29 cellular contexts compared by ENCODE assay signal in genomic region chr20:44817143-44817910, GRCh38. TPM values are rescaled to one million over a fixed set of nuclear protein-coding genes. Genes with fewer than 3 reads are reported as not detected.
"Had no signal": no experiment of that assay in that cellular context is flagged by ENCODE, and none has a peak within 500 bp of the region (broad histone marks: within the 10 kb centered on the region; RNA-seq: fewer than 3 reads in every experiment).

No MANE protein-coding gene starts in this region.

- H3K27me3 ChIP-seq: pancreas had no signal

- H3K4me3 Mint-ChIP-seq: immature natural killer cell; mesothelial cell of epicardium; naive B cell; natural killer cell treated with Interleukin-12 subunit alpha and Interleukin-12 subunit beta and Interleukin-15 and Interleukin-18, amount 100 ng/mL, for 72 hours; stimulated activated effector memory CD8-positive, alpha-beta T cell treated with anti-CD3 and anti-CD28 coated beads, Interleukin-12 subunit alpha, Interleukin-12 subunit beta, amount 100 ng/mL, for 72 hours; stimulated activated naive CD8-positive, alpha-beta T cell treated with anti-CD3 and anti-CD28 coated beads, Interleukin-15, amount 100 ng/mL, for 72 hours; type B pancreatic cell had no signal

- H3K27ac Mint-ChIP-seq: immature natural killer cell; mesothelial cell of epicardium; natural killer cell treated with Interleukin-12 subunit alpha and Interleukin-12 subunit beta and Interleukin-15 and Interleukin-18, amount 100 ng/mL, for 72 hours; stimulated activated effector memory CD8-positive, alpha-beta T cell treated with anti-CD3 and anti-CD28 coated beads, Interleukin-12 subunit alpha, Interleukin-12 subunit beta, amount 100 ng/mL, for 72 hours; stimulated activated naive CD8-positive, alpha-beta T cell treated with anti-CD3 and anti-CD28 coated beads, Interleukin-15, amount 100 ng/mL, for 72 hours; type B pancreatic cell had no signal

- H3K4me3 ChIP-seq: heart left ventricle, left lung, lower lobe of right lung, pancreas, prostate gland, sigmoid colon, spleen, tibial nerve had no signal

- H3K4me1 ChIP-seq: heart left ventricle, left lung, lower lobe of right lung, pancreas, prostate gland, sigmoid colon, spleen, tibial nerve had no signal

- H3K36me3 ChIP-seq: heart left ventricle, left lung, lower lobe of right lung, pancreas, prostate gland, sigmoid colon, spleen, tibial nerve had no signal

- DNase-seq: heart left ventricle; hypothalamus; immature natural killer cell; kidney; left colon; left lung; lower lobe of right lung; mammary epithelial cell; mesenchymal stem cell; naive B cell; nucleus accumbens; pancreas; posterior cingulate gyrus; retina; right cardiac atrium; sigmoid colon; small intestine; spleen; stimulated activated CD4-positive, alpha-beta T cell treated with anti-CD3 and anti-CD28 coated beads, Interleukin-4, amount 100 ng/mL, for 24 hours; stimulated activated naive CD4-positive, alpha-beta T cell treated with Interleukin-2 at 50 U/mL for 16 hours; stimulated activated naive CD8-positive, alpha-beta T cell treated with anti-CD3 and anti-CD28 coated beads, Interleukin-15, amount 100 ng/mL, for 72 hours; substantia nigra had no signal

- H3K9me3 ChIP-seq: left lung, pancreas, prostate gland had no signal

- H3K27ac ChIP-seq: heart left ventricle, left lung, lower lobe of right lung, pancreas, prostate gland, sigmoid colon, spleen, tibial nerve had no signal

- H3K4me1 Mint-ChIP-seq: immature natural killer cell; mesothelial cell of epicardium; naive B cell; stimulated activated effector memory CD8-positive, alpha-beta T cell treated with anti-CD3 and anti-CD28 coated beads, Interleukin-12 subunit alpha, Interleukin-12 subunit beta, amount 100 ng/mL, for 72 hours; stimulated activated naive CD8-positive, alpha-beta T cell treated with anti-CD3 and anti-CD28 coated beads, Interleukin-15, amount 100 ng/mL, for 72 hours had no signal

- H3K36me3 Mint-ChIP-seq: immature natural killer cell; mesothelial cell of epicardium; natural killer cell treated with Interleukin-12 subunit alpha and Interleukin-12 subunit beta and Interleukin-15 and Interleukin-18, amount 100 ng/mL, for 72 hours; stimulated activated effector memory CD8-positive, alpha-beta T cell treated with anti-CD3 and anti-CD28 coated beads, Interleukin-12 subunit alpha, Interleukin-12 subunit beta, amount 100 ng/mL, for 72 hours; type B pancreatic cell had no signal

- H3K9me3 Mint-ChIP-seq: immature natural killer cell; mesothelial cell of epicardium; natural killer cell treated with Interleukin-12 subunit alpha and Interleukin-12 subunit beta and Interleukin-15 and Interleukin-18, amount 100 ng/mL, for 72 hours; stimulated activated effector memory CD8-positive, alpha-beta T cell treated with anti-CD3 and anti-CD28 coated beads, Interleukin-12 subunit alpha, Interleukin-12 subunit beta, amount 100 ng/mL, for 72 hours; stimulated activated naive CD8-positive, alpha-beta T cell treated with anti-CD3 and anti-CD28 coated beads, Interleukin-15, amount 100 ng/mL, for 72 hours; type B pancreatic cell had no signal

- ATAC-seq: heart left ventricle; left colon; left lung; lower lobe of right lung; natural killer cell treated with Interleukin-12 subunit alpha and Interleukin-12 subunit beta and Interleukin-15 and Interleukin-18, amount 100 ng/mL, for 72 hours; pancreas; right cardiac atrium; stimulated activated effector memory CD8-positive, alpha-beta T cell treated with anti-CD3 and anti-CD28 coated beads, Interleukin-12 subunit alpha, Interleukin-12 subunit beta, amount 100 ng/mL, for 72 hours; stimulated activated naive CD8-positive, alpha-beta T cell treated with anti-CD3 and anti-CD28 coated beads, Interleukin-15, amount 100 ng/mL, for 72 hours had no signal

RNA-seq across cellular contexts. Expression of gene RIMS4, which starts 7.0 kb away (rescaled TPM):
- total RNA-seq: liver; natural killer cell treated with Interleukin-12 subunit alpha and Interleukin-12 subunit beta and Interleukin-15 and Interleukin-18, amount 100 ng/mL, for 72 hours; spleen had no signal
- polyA plus RNA-seq: immature natural killer cell, liver, mammary epithelial cell had no signal
